2 cellular contexts compared by ENCODE assay signal in the genomic region with DNA sequence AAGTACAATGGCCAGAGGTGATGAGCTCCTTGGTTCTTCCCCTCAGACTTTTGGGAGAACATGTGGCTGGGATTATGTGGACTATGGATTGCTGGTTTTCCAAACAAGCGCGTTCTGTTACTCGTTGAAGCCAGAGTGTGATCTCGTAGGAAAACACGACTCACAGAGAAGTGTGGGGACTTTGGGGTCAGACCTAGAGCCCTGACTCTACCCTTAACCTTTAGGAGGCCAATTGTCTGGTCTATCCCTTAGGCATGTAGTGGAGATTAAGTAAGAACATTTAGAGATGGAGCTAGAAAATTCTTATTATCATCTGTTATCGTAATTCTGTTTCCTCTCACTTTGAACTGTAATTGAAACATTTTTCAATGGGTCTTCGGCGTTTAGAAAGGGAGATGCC.
A peak's percentile ranks its signal among the peaks of the same experiment; 100 is the strongest.
TF ChIP-seq lines count a peak whose summit lies in the region.

No MANE protein-coding gene starts in this region.

TF ChIP-seq in HepG2, 621 proteins besides CTCF, POLR2A, EP300 and RAD21:
- TF ChIP-seq ZBTB38 (CRISPR knock-in tag; IDR thresholded peaks at IDR 0.05) = 0 out of 2 replicates have a peak, but pooled peaks have one; percentile 23
- no peak for TF ChIP-seq ZNF326 (CRISPR knock-in tag; IDR thresholded peaks at IDR 0.05; ENCODE audit: borderline replicate concordance)

TF ChIP-seq in endothelial cell of umbilical vein, 7 proteins besides CTCF, POLR2A, EP300 and RAD21:
- no peak for TF ChIP-seq FOS (IDR thresholded peaks at IDR 0.05; ENCODE audit: borderline replicate concordance, insufficient read depth, low read length)
- TF ChIP-seq MYC (IDR thresholded peaks at IDR 0.05; ENCODE audit: low read depth, low read length) = no peak
- TF ChIP-seq POLR2AphosphoS5 (IDR thresholded peaks at IDR 0.05; ENCODE audit: insufficient read depth, low read depth, low read length) = no peak
- no peak for TF ChIP-seq JUN (IDR thresholded peaks at IDR 0.05; ENCODE audit: borderline replicate concordance, insufficient read depth, insufficient read length, low read depth)
- no peak for TF ChIP-seq GATA2 (IDR thresholded peaks at IDR 0.05; ENCODE audit: insufficient read depth, insufficient read length, low read depth, low read length)
- TF ChIP-seq EZH2 (IDR thresholded peaks at IDR 0.05; ENCODE audit: borderline replicate concordance, low read depth, low read length, severe bottlenecking) = no peak
- TF ChIP-seq, protein P1, sequence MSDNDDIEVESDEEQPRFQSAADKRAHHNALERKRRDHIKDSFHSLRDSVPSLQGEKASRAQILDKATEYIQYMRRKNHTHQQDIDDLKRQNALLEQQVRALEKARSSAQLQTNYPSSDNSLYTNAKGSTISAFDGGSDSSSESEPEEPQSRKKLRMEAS (IDR thresholded peaks at IDR 0.05; ENCODE audit: insufficient read depth, insufficient read length) = no peak
